Comparison of ENCODE assay signal across 17 cellular contexts in the genomic region with DNA sequence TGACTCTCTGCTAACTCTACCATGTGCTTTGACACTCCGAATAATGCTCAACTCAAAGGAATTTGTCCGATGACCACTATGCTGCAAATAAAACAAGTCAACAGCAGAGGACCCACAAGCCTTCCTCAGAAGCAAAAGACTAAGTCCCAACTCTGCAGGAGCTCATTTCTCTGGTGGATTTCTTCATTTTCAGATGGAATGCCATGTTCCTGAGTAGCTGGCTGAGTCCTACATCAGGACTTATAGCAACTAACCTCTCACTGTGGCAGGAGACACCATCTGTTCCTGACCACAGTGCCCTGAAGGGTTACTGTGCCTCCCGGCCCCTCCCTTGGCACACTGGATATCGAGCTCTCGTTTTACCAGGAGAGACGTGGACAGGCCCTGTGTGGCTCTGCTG. TPM values are rescaled to one million over a fixed set of nuclear protein-coding genes. Genes with fewer than 3 reads are reported as not detected.
DNase-seq lines count a peak whose midpoint lies in the region; ATAC-seq and TF ChIP-seq lines count a peak whose summit lies in the region.
"Had no signal": no experiment of that assay in that cellular context is flagged by ENCODE, and none has a peak within 500 bp of the region (broad histone marks: within the 10 kb centered on the region; RNA-seq: fewer than 3 reads in every experiment).

No MANE protein-coding gene starts in this region.

- H3K9me3 ChIP-seq in prostate gland = no peaks in the 10 kb centered on the region
- no peaks in the 10 kb centered on the region for H3K9me3 ChIP-seq in psoas muscle
- H3K9me3 ChIP-seq: pancreas had no signal

- H3K4me3 ChIP-seq in prostate gland = no peak overlapping the region
- H3K4me3 ChIP-seq in psoas muscle = no peak overlapping the region
- H3K4me3 ChIP-seq: pancreas had no signal

- H3K36me3 Mint-ChIP-seq in WTC11 = peaks cover 59% of the 10 kb centered on the region

- no peak for TF ChIP-seq CTCF in WTC11 (IDR thresholded peaks at IDR 0.05)
- no peak for TF ChIP-seq CTCF in prostate gland (IDR thresholded peaks at IDR 0.05)
- TF ChIP-seq CTCF in psoas muscle (IDR thresholded peaks at IDR 0.05) = no peak
- TF ChIP-seq CTCF in GM13977 (IDR thresholded peaks at IDR 0.05; ENCODE audit: extremely low read depth, insufficient read depth, missing control alignments) = no peak

- peaks cover 4% of the 10 kb centered on the region; the same call in 1 of the 2 replicates for H3K9me3 Mint-ChIP-seq in WTC11
- H3K9me3 Mint-ChIP-seq: stimulated activated naive CD8-positive, alpha-beta T cell treated with anti-CD3 and anti-CD28 coated beads, Interleukin-15, Interleukin-2, amounts not matched to agents 100 ng/mL and 50 ng/mL, for 24 hours had no signal

- no peak for TF ChIP-seq POLR2A in prostate gland (IDR thresholded peaks at IDR 0.05)

- no peaks in the 10 kb centered on the region for H3K4me1 ChIP-seq in prostate gland (replicated peaks)
- H3K4me1 ChIP-seq in psoas muscle = peaks cover 6% of the 10 kb centered on the region

- in situ Hi-C loops in GM13977 (cut with MboI; ENCODE audit: low pct_unique_long_range_greater_than_20kb, low sequenced_read_pairs, unreplicated experiment) = no loop called here

- no peaks in the 10 kb centered on the region for H3K27me3 ChIP-seq in prostate gland (replicated peaks; ENCODE audit: insufficient read depth)
- H3K27me3 ChIP-seq in psoas muscle (ENCODE audit: insufficient read depth in 3 of 3, low read length in 2 of 3) = no peaks in the 10 kb centered on the region
- H3K27me3 ChIP-seq: pancreas had no signal

- WGBS in prostate gland = 63% methylated on average over 6 of the region's 6 CpGs
- WGBS in psoas muscle, 3 donors = 48 to 78% (median 63%) methylated on average over 6 of the region's 6 CpGs

- intact Hi-C loops in prostate gland (cut with DNase I) = loop anchor here (5.0 kb wide), 1 partner anchor 35 kb away; no protein-coding TSS in a partner anchor
- intact Hi-C loops in psoas muscle (cut with DNase I) = no loop called here

- CTCF ChIA-PET in WTC11 (lab: Charles Lee) = interaction anchor here (0.6 to 1.4 kb wide), 9 partner anchors 9 to 307 kb away, joined by 3 to 5 read pairs (median 3); no protein-coding TSS in a partner anchor

- H3K4me1 Mint-ChIP-seq in WTC11 = peaks cover 20% of the 10 kb centered on the region

- H3K27me3 Mint-ChIP-seq in WTC11 (ENCODE audit: low read depth) = no peaks in the 10 kb centered on the region
- H3K27me3 Mint-ChIP-seq: stimulated activated naive CD8-positive, alpha-beta T cell treated with anti-CD3 and anti-CD28 coated beads, Interleukin-15, Interleukin-2, amounts not matched to agents 100 ng/mL and 50 ng/mL, for 24 hours had no signal

- no peak for ATAC-seq in WTC11
- ATAC-seq in psoas muscle = no peak
- ATAC-seq in HG03159 (IDR thresholded peaks at IDR 0.05; ENCODE audit: unreplicated experiment) = no peak
- ATAC-seq: pancreas had no signal

- peak overlapping the region; percentile 2 to 26 for H3K27ac ChIP-seq in prostate gland
- H3K27ac ChIP-seq in psoas muscle = no peak overlapping the region
- H3K27ac ChIP-seq: pancreas had no signal

- H3K36me3 ChIP-seq in prostate gland (no peaks in the 10 kb centered on the region), psoas muscle (ENCODE audit: insufficient read depth in 1 of 2, low read depth in 1 of 2) (peaks cover 0 to 17% of the 10 kb centered on the region in 2 donors)
- H3K36me3 ChIP-seq: pancreas had no signal

- peak overlapping the region; percentile 55; the same call in 1 of the 2 replicates for H3K27ac Mint-ChIP-seq in WTC11
- H3K27ac Mint-ChIP-seq: stimulated activated naive CD8-positive, alpha-beta T cell treated with anti-CD3 and anti-CD28 coated beads, Interleukin-15, Interleukin-2, amounts not matched to agents 100 ng/mL and 50 ng/mL, for 24 hours had no signal

- POLR2A ChIA-PET in WTC11 (lab: Charles Lee) = interaction anchor here (0.7 kb wide), 1 partner anchor 307 kb away, joined by 3 read pairs; no protein-coding TSS in a partner anchor

- no peak overlapping the region for H3K4me3 Mint-ChIP-seq in WTC11
- H3K4me3 Mint-ChIP-seq: stimulated activated naive CD8-positive, alpha-beta T cell treated with anti-CD3 and anti-CD28 coated beads, Interleukin-15, Interleukin-2, amounts not matched to agents 100 ng/mL and 50 ng/mL, for 24 hours had no signal

- DNase-seq in ELR (ENCODE audit: low read depth) = peak; percentile 64
- no peak for DNase-seq in WTC11 (ENCODE audit: low spot score)
- peak; percentile 34 for DNase-seq in glomerular visceral epithelial cell (ENCODE audit: extremely low spot score)
- DNase-seq in prostate gland (ENCODE audit: low spot score) = no peak
- DNase-seq in psoas muscle = no peak
- DNase-seq in SW480 (ENCODE audit: low spot score) = no peak
- DNase-seq in GM13977 (ENCODE audit: low spot score) = no peak
- DNase-seq: activated CD4-positive, alpha-beta T cell treated with anti-CD3 and anti-CD28 coated beads, Interleukin-2, amount 50 U/mL, for 4 hours; amniotic stem cell; DMS79 treated with DMSO at 0.1 percent for 48 hours; NCI-H1048; NCI-H345; SIG-M5; T-helper 9 cell had no signal

TF ChIP-seq in WTC11, 78 proteins besides CTCF, POLR2A, EP300 and RAD21:
- TF ChIP-seq PRRX2 (CRISPR knock-in tag; IDR thresholded peaks at IDR 0.05) = no peak

RNA-seq across cellular contexts. Expression of a gene that starts 20.8 kb away (rescaled TPM):
- total RNA-seq in WTC11 (2021) (34.4 to 40.6 TPM (median 36.6 TPM) in 3 replicates), prostate gland (10 to 100 TPM; 13.7 to 40.4 TPM), psoas muscle (1 to 10 TPM; 3.6 to 6.4 (median 4.8) TPM)
- polyA plus RNA-seq in psoas muscle = 1 to 10 TPM; 1.1 to 2.5 (median 2.3) TPM

Comparison
In these comparisons a context has a peak if more than half of its experiments do, and no peak if none do; other contexts are left out.
1. DNase-seq: peak in ELR (single experiment) and glomerular visceral epithelial cell (single experiment); none in WTC11 (single experiment), prostate gland (single experiment), psoas muscle (0 of 2), SW480 (single experiment) and GM13977 (single experiment).